13 cellular contexts compared by ENCODE assay signal in the genomic region with DNA sequence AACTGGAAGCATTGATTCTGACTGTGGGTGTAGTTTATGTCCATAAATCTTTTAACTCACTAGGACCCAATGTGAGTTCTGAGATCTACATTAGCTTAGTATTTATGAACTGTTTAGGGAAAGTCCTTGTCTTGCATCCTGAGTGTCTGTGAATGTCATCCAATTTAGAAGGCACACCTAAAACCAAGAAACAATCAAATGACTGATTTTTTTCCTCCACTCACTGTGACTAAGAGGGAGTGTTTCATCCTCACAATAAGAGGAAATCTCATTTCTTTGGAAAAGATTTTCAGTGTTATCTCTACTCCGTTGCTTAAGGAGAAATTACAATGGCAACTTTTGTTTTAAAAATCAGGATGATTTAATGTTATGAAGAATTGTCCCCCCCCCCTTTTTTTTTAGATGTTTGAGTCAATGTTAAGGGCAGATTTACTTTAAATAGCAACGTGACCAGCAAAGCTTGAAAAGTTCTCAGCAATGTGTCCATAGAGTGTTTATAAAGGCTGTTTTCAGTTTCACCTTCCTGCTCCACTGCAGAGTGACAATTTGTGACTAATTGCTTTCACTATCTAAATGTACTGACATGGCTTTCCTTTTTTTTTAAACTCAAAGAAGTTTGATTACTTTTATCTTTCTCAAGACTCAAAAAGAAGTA.
DNase-seq lines count a peak whose midpoint lies in the region; ATAC-seq and TF ChIP-seq lines count a peak whose summit lies in the region.
"Had no signal": no experiment of that assay in that cellular context is flagged by ENCODE, and none has a peak within 500 bp of the region (broad histone marks: within the 10 kb centered on the region; RNA-seq: fewer than 3 reads in every experiment).

No MANE protein-coding gene starts in this region.

- H3K9me3 ChIP-seq in PC-9 (ENCODE audit: insufficient read depth, low read depth) = no peaks in the 10 kb centered on the region
- H3K9me3 ChIP-seq: esophagus squamous epithelium, thoracic aorta had no signal

- DNase-seq in GM12864 (ENCODE audit: low read depth) (peak; percentile 47), astrocyte of the hippocampus (ENCODE audit: low read depth, low spot score) (peak; percentile 11), PC-9 (no peak), NCI-H748 (lab: John Stamatoyannopoulos, UW; ENCODE audit: unreplicated experiment) (no peak), left lobe of liver (ENCODE audit: low spot score) (no peak)
- DNase-seq: activated CD4-positive, alpha-beta T cell treated with anti-CD3 and anti-CD28 coated beads, Interleukin-2, amount 50 U/mL, for 4 hours; esophagus squamous epithelium; NCI-H1105 had no signal

- intact Hi-C loops in PC-9 (cut with micrococcal nuclease; ENCODE audit: unreplicated experiment) = no loop called here

- no peaks in the 10 kb centered on the region for H3F3A ChIP-seq in PC-9 (ENCODE audit: insufficient read depth, low read depth)

- no TSS peak for BruUV-seq in PC-9 (replicated peaks; lab: Mats Ljungman, UMichigan)

- no peak overlapping the region for H3K4me2 ChIP-seq in PC-9

- no peaks in the 10 kb centered on the region for H3K79me2 ChIP-seq in PC-9 (ENCODE audit: low read depth)
- H3K79me2 ChIP-seq: parathyroid adenoma had no signal

- CTCF ChIA-PET in PC-9 (lab: Charles Lee) = no interaction called here

- no peaks in the 10 kb centered on the region for H3K36me3 ChIP-seq in PC-9 (ENCODE audit: low read depth)
- H3K36me3 ChIP-seq: esophagus squamous epithelium, thoracic aorta had no signal

- H3K27me3 ChIP-seq in PC-9 (ENCODE audit: insufficient read depth, low read depth) = no peaks in the 10 kb centered on the region
- H3K27me3 ChIP-seq: esophagus squamous epithelium had no signal

- TF ChIP-seq CTCF in GM12864 (IDR thresholded peaks at IDR 0.05; ENCODE audit: low read depth, low read length, missing control alignments) = no peak
- no peak for TF ChIP-seq CTCF in PC-9 (conservative IDR thresholded peaks at IDR 0.05)

- ATAC-seq in GM19397 (IDR thresholded peaks at IDR 0.05; ENCODE audit: unreplicated experiment) (peak; percentile 100), HG03066 (IDR thresholded peaks at IDR 0.05; ENCODE audit: low read depth, unreplicated experiment) (peak; percentile 100), left lobe of liver (no peak)
- ATAC-seq in activated CD4-positive, CD25-positive, alpha-beta regulatory T cell treated with anti-CD3 and anti-CD28 coated beads, Interleukin-2, amount 50 U/mL, for 24 hours = no peak

- H2AFZ ChIP-seq in PC-9 = no peak overlapping the region
- H2AFZ ChIP-seq: parathyroid adenoma had no signal

- no peaks in the 10 kb centered on the region for H4K20me1 ChIP-seq in PC-9 (ENCODE audit: insufficient read depth)

- no peak overlapping the region for H3K27ac ChIP-seq in PC-9
- H3K27ac ChIP-seq: esophagus squamous epithelium, parathyroid adenoma, thoracic aorta had no signal

- H3K9me2 ChIP-seq in PC-9 (ENCODE audit: insufficient read depth) = no peaks in the 10 kb centered on the region

- POLR2A ChIA-PET in PC-9 (lab: Charles Lee; ENCODE audit: unreplicated experiment) = no interaction called here

- H3K4me3 ChIP-seq in GM12864 (ENCODE audit: low read depth, low read length) (no peak overlapping the region), PC-9 (no peak overlapping the region)
- H3K4me3 ChIP-seq: esophagus squamous epithelium, thoracic aorta had no signal

- no peaks in the 10 kb centered on the region for H3K4me1 ChIP-seq in PC-9 (replicated peaks; ENCODE audit: insufficient read depth)
- H3K4me1 ChIP-seq: esophagus squamous epithelium, parathyroid adenoma had no signal

Comparison
In these comparisons a context has a peak if more than half of its experiments do, and no peak if none do; other contexts are left out.
1. DNase-seq: peak in GM12864 (single experiment) and astrocyte of the hippocampus (single experiment); none in PC-9 (0 of 2), NCI-H748 (single experiment) and left lobe of liver (single experiment).
2. ATAC-seq: peak in GM19397 (single experiment) and HG03066 (single experiment); none in activated CD4-positive, CD25-positive, alpha-beta regulatory T cell treated with anti-CD3 and anti-CD28 coated beads, Interleukin-2, amount 50 U/mL, for 24 hours (0 of 2) and left lobe of liver (single experiment).